15 cellular contexts compared by ENCODE assay signal in the genomic region with DNA sequence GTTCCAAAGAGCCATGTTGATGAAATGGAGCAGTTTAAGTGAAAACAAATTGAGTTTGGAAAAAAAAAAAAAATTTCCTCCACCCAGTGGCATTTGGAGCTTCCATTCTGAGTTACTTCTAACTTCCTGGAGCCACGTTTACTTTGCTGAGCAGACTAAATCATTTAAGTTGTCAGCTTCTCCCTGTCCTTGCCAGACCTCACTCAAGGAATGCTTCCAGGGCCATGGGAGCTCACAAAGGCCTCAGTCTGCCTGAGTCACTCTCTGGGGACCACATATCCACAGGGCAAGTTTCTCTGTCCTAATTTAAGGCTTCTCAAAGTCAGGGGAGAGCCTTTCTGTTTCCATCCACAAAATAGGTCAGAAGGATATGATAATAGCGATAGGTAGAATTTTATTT.
DNase-seq lines count a peak whose midpoint lies in the region; ATAC-seq and TF ChIP-seq lines count a peak whose summit lies in the region.
"Had no signal": no experiment of that assay in that cellular context is flagged by ENCODE, and none has a peak within 500 bp of the region (broad histone marks: within the 10 kb centered on the region; RNA-seq: fewer than 3 reads in every experiment).

No MANE protein-coding gene starts in this region.

- peak overlapping the region; percentile 10 for H2AFZ ChIP-seq in osteoblast (ENCODE audit: low read length)

- no peaks in the 10 kb centered on the region for H3K9me3 ChIP-seq in osteoblast (ENCODE audit: low read depth, low read length)
- H3K9me3 ChIP-seq: BE2C, upper lobe of left lung had no signal

- ATAC-seq in SK-N-SH treated with all-trans-retinoic acid at 6 μM for 48 hours (peak; percentile 91), GM18498 (IDR thresholded peaks at IDR 0.05; ENCODE audit: unreplicated experiment) (no peak), GM18909 (IDR thresholded peaks at IDR 0.05; ENCODE audit: poor library complexity, unreplicated experiment) (no peak)

- H3K4me1 ChIP-seq in osteoblast (ENCODE audit: insufficient read depth, low read length) = peaks cover 21% of the 10 kb centered on the region
- H3K4me1 ChIP-seq: BE2C, upper lobe of left lung had no signal

- TF ChIP-seq CTCF in AG09319 (IDR thresholded peaks at IDR 0.05; ENCODE audit: low read depth, low read length) = no peak
- TF ChIP-seq CTCF in fibroblast of the aortic adventitia (IDR thresholded peaks at IDR 0.05; ENCODE audit: insufficient read depth, low read length) = no peak
- no peak for TF ChIP-seq CTCF in osteoblast (IDR thresholded peaks at IDR 0.05; ENCODE audit: extremely low read depth, low read depth, low read length)

- peak overlapping the region; percentile 3 for H3K4me2 ChIP-seq in osteoblast (ENCODE audit: insufficient read depth, low read length)

- DNase-seq in AG09319 (ENCODE audit: extremely low read depth, low read depth) (peak; percentile 12), fibroblast of the aortic adventitia (ENCODE audit: low read depth) (peak; percentile 78), osteoblast (ENCODE audit: insufficient read length, low spot score, missing footprints) (no peak), iPS-NIHi11 (ENCODE audit: low spot score) (no peak)
- DNase-seq in activated CD4-positive, CD25-positive, alpha-beta regulatory T cell treated with anti-CD3 and anti-CD28 coated beads, Interleukin-2, amount 50 U/mL, for 72 hours = no peak
- DNase-seq: activated CD8-positive, alpha-beta memory T cell treated with anti-CD3 and anti-CD28 coated beads for 24 hours; BE2C; KBM-7; NCI-H2107; OCI-M1; upper lobe of left lung had no signal

- no peaks in the 10 kb centered on the region for H3K36me3 ChIP-seq in osteoblast (ENCODE audit: insufficient read depth, low read length)
- H3K36me3 ChIP-seq: BE2C, upper lobe of left lung had no signal

- H3K4me3 ChIP-seq in fibroblast of the aortic adventitia (ENCODE audit: low read depth, low read length) (no peak overlapping the region), osteoblast (ENCODE audit: insufficient read depth, low read length) (no peak overlapping the region)
- H3K4me3 ChIP-seq: skin epidermis, upper lobe of left lung had no signal

- H4K20me1 ChIP-seq in osteoblast (ENCODE audit: insufficient read depth, low read length) = no peaks in the 10 kb centered on the region

- no peaks in the 10 kb centered on the region for H3K27me3 ChIP-seq in osteoblast (ENCODE audit: insufficient read depth, low read length)
- H3K27me3 ChIP-seq: BE2C, upper lobe of left lung had no signal

- H3K27ac ChIP-seq in osteoblast (ENCODE audit: low read depth, low read length) = peak overlapping the region; percentile 59
- H3K27ac ChIP-seq: upper lobe of left lung had no signal

- H3K79me2 ChIP-seq in osteoblast (ENCODE audit: insufficient read depth, low read length) = no peaks in the 10 kb centered on the region

TF ChIP-seq in SK-N-SH treated with all-trans-retinoic acid at 6 μM for 48 hours, 23 proteins besides CTCF, POLR2A, EP300 and RAD21:
- TF ChIP-seq CSDC2 (CRISPR knock-in tag; IDR thresholded peaks at IDR 0.05) = no peak
- TF ChIP-seq ZFP3 (CRISPR knock-in tag; IDR thresholded peaks at IDR 0.05) = no peak

Comparison
In these comparisons a context has a peak if more than half of its experiments do, and no peak if none do; other contexts are left out.
1. DNase-seq: peak in AG09319 (single experiment) and fibroblast of the aortic adventitia (single experiment); none in osteoblast (single experiment), iPS-NIHi11 (single experiment) and activated CD4-positive, CD25-positive, alpha-beta regulatory T cell treated with anti-CD3 and anti-CD28 coated beads, Interleukin-2, amount 50 U/mL, for 72 hours (single experiment).